Comparison of ENCODE assay signal across 8 cellular contexts in genomic region chr9:34929506-34930102, GRCh38. TPM values are rescaled to one million over a fixed set of nuclear protein-coding genes. Genes with fewer than 3 reads are reported as not detected.
DNase-seq lines count a peak whose midpoint lies in the region; ATAC-seq and TF ChIP-seq lines count a peak whose summit lies in the region.

No MANE protein-coding gene starts in this region.

- H3K9me3 Mint-ChIP-seq in activated B cell treated with CpG ODN at 0.5 μM for 24 hours: peaks cover 13% of the 10 kb centered on the region

- WGBS in lower leg skin, 2 donors: 30 to 35% methylated on average over 7 of the region's 7 CpGs

- no peak overlapping the region for H3K4me3 ChIP-seq in lower leg skin (ENCODE audit: low read depth, poor library complexity, severe bottlenecking)

- peaks cover 5% of the 10 kb centered on the region for H3K36me3 Mint-ChIP-seq in activated B cell treated with CpG ODN at 0.5 μM for 24 hours (ENCODE audit: low read depth)

- POLR2A ChIA-PET in activated B cell treated with CpG ODN at 0.5 μM for 24 hours (lab: Charles Lee): no interaction called here

- TF ChIP-seq CTCF in activated B cell treated with CpG ODN at 0.5 μM for 24 hours (IDR thresholded peaks at IDR 0.05) (no peak), lower leg skin (IDR thresholded peaks at IDR 0.05) (no peak)

- DNase-seq in NCI-H1694 treated with DMSO at 0.1 percent for 48 hours (lab: John Stamatoyannopoulos, UW): peak; percentile 19
- no peak for DNase-seq in NCI-H1694 (lab: John Stamatoyannopoulos, UW)
- DNase-seq in LHCN-M2 (ENCODE audit: low read depth): peak; percentile 11
- DNase-seq in activated B cell treated with CpG ODN at 0.5 μM for 24 hours: no peak
- DNase-seq in foreskin melanocyte: peak; percentile 11
- DNase-seq in stimulated activated CD4-positive, alpha-beta T cell treated with anti-CD3 and anti-CD28 coated beads, Interleukin-12 subunit alpha, Interleukin-12 subunit beta, amount 100 ng/mL, for 48 hours (ENCODE audit: low read depth in 2 of 3, low spot score in 1 of 3): peak; percentile 17 to 35 (median 22)
- DNase-seq in lower leg skin (ENCODE audit: low spot score in 2 of 2): no peak

- no peak overlapping the region for H3K27ac Mint-ChIP-seq in activated B cell treated with CpG ODN at 0.5 μM for 24 hours

- ATAC-seq in activated B cell treated with CpG ODN at 0.5 μM for 24 hours (ENCODE audit: low read depth) (peak; percentile 25), HG02763 (IDR thresholded peaks at IDR 0.05; ENCODE audit: unreplicated experiment) (no peak)

- H3K4me3 Mint-ChIP-seq in activated B cell treated with CpG ODN at 0.5 μM for 24 hours: no peak overlapping the region

- H3K27me3 Mint-ChIP-seq in activated B cell treated with CpG ODN at 0.5 μM for 24 hours: peaks cover 39% of the 10 kb centered on the region

- H3K4me1 Mint-ChIP-seq in activated B cell treated with CpG ODN at 0.5 μM for 24 hours: peaks cover 2% of the 10 kb centered on the region

- CTCF ChIA-PET in activated B cell treated with CpG ODN at 0.5 μM for 24 hours (lab: Charles Lee): no interaction called here

- no peak for TF ChIP-seq POLR2A in lower leg skin (IDR thresholded peaks at IDR 0.05)

- intact Hi-C loops in activated B cell treated with CpG ODN at 0.5 μM for 24 hours (cut with micrococcal nuclease) (no loop called here), lower leg skin (cut with DNase I; ENCODE audit: low total_unique reads) (no loop called here)

RNA-seq across cellular contexts. Expression of gene PHF24, which starts 28.5 kb away (rescaled TPM):
- total RNA-seq in LHCN-M2 (2014; rRNA removed) (not detected in 2 replicates), activated B cell treated with CpG ODN at 0.5 μM for 24 hours (0.13 TPM in 1 of 2 replicates, not detected in the other), lower leg skin (1 to 10 TPM in 2 of 4 donors, under 1 TPM in 2; 0.44 to 2.7 (median 1.5) TPM)
- polyA plus RNA-seq in LHCN-M2 (2012): not detected

RNA-seq across cellular contexts. Expression of gene DNAJB5, which starts 59.9 kb away (rescaled TPM):
- total RNA-seq in LHCN-M2 (2014; rRNA removed) (18.3 and 20.8 TPM in 2 replicates), activated B cell treated with CpG ODN at 0.5 μM for 24 hours (5.4 and 6.4 TPM in 2 replicates), lower leg skin (1 to 10 TPM; 1.1 to 3.7 (median 1.9) TPM)
- polyA plus RNA-seq in LHCN-M2 (2012): 25.8 TPM

Comparison
In these comparisons a context has a peak if more than half of its experiments do, and no peak if none do; other contexts are left out.
1. DNase-seq: peak in NCI-H1694 treated with DMSO at 0.1 percent for 48 hours (single experiment), LHCN-M2 (single experiment), foreskin melanocyte (single experiment) and stimulated activated CD4-positive, alpha-beta T cell treated with anti-CD3 and anti-CD28 coated beads, Interleukin-12 subunit alpha, Interleukin-12 subunit beta, amount 100 ng/mL, for 48 hours (3 of 3); none in NCI-H1694 (single experiment), activated B cell treated with CpG ODN at 0.5 μM for 24 hours (single experiment) and lower leg skin (0 of 2).